In genomic region chr2:54519841-54520459, GRCh38 we compare ENCODE assay signal across 1 cellular context.
TF ChIP-seq lines count a peak whose summit lies in the region.

No MANE protein-coding gene starts in this region.

TF ChIP-seq in GM23338, 12 proteins besides CTCF, POLR2A, EP300 and RAD21 (continued from another document):
- TF ChIP-seq, protein P1, sequence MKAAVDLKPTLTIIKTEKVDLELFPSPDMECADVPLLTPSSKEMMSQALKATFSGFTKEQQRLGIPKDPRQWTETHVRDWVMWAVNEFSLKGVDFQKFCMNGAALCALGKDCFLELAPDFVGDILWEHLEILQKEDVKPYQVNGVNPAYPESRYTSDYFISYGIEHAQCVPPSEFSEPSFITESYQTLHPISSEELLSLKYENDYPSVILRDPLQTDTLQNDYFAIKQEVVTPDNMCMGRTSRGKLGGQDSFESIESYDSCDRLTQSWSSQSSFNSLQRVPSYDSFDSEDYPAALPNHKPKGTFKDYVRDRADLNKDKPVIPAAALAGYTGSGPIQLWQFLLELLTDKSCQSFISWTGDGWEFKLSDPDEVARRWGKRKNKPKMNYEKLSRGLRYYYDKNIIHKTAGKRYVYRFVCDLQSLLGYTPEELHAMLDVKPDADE (IDR thresholded peaks at IDR 0.05), result no peak
- TF ChIP-seq ZNF462 (CRISPR knock-in tag; IDR thresholded peaks at IDR 0.05) (no peak), EZH2 (IDR thresholded peaks at IDR 0.05; ENCODE audit: low read depth, unreplicated experiment) (no peak), NANOG (IDR thresholded peaks at IDR 0.05; ENCODE audit: borderline replicate concordance) (no peak), JUNB (IDR thresholded peaks at IDR 0.05; ENCODE audit: unreplicated experiment) (no peak), ZNF114 (CRISPR knock-in tag; IDR thresholded peaks at IDR 0.05) (no peak)
